ENCODE assay signal across 17 cellular contexts in the genomic region with DNA sequence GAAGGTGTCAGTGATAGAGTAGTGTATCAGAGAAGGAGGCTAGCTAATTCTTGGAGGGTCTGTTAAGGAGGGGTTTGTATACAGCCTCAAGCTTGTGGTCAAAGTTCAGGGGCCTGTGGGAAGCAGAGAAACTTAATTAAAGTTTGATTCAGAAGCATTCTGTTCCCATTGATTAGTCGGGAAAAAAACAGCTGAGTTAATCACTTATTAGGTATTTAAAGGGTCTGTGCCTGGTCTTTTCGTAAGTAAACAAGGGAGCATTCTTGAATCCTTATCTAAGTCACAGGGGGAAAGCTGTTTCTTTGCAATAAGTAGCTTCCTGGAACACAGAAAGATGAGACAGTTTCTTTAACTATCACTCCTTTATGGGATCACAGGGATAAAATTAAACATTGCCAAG.
DNase-seq lines count a peak whose midpoint lies in the region; ATAC-seq and TF ChIP-seq lines count a peak whose summit lies in the region.
"Had no signal": no experiment of that assay in that cellular context is flagged by ENCODE, and none has a peak within 500 bp of the region (broad histone marks: within the 10 kb centered on the region; RNA-seq: fewer than 3 reads in every experiment).

No MANE protein-coding gene starts in this region.

- intact Hi-C loops in A673 (cut with micrococcal nuclease; ENCODE audit: unreplicated experiment), result loop anchor here (10.0 kb wide), 1 partner anchor 154 kb away; no protein-coding TSS in a partner anchor

- H3K27ac Mint-ChIP-seq in endodermal cell (peak overlapping the region; percentile 84), neural crest cell (ENCODE audit: unreplicated experiment) (peak overlapping the region; percentile 63)
- H3K27ac Mint-ChIP-seq: CD4-positive, alpha-beta T cell had no signal

- H3K4me3 ChIP-seq in A673 (ENCODE audit: low read depth, low read length, poor library complexity, severe bottlenecking), result no peak overlapping the region
- peak overlapping the region; percentile 57 for H3K4me3 ChIP-seq in endodermal cell (ENCODE audit: low read length)

- H3K36me3 Mint-ChIP-seq in endodermal cell (ENCODE audit: low read depth), result peaks cover 6% of the 10 kb centered on the region
- no peaks in the 10 kb centered on the region for H3K36me3 Mint-ChIP-seq in neural crest cell (ENCODE audit: low read depth)

- H3K9me3 ChIP-seq in A673 (ENCODE audit: low read depth, low read length, poor library complexity, severe bottlenecking), result no peaks in the 10 kb centered on the region
- H3K9me3 ChIP-seq in endodermal cell (ENCODE audit: control insufficient read depth, low read length), result peaks cover 11% of the 10 kb centered on the region
- H3K9me3 ChIP-seq: BE2C had no signal

- BruUV-seq in A673 (replicated peaks; lab: Mats Ljungman, UMichigan), result no TSS peak

- CTCF ChIA-PET in A673 (lab: Charles Lee), result interaction anchor here (0.5 kb wide), 1 partner anchor 320 kb away, joined by 4 read pairs; no protein-coding TSS in a partner anchor

- peak overlapping the region; percentile 47 for H3K9ac ChIP-seq in endodermal cell (ENCODE audit: extremely low read depth, low read length, poor library complexity, severe bottlenecking)

- H3K4me3 Mint-ChIP-seq in endodermal cell (peak overlapping the region; percentile 15), neural crest cell (no peak overlapping the region)
- H3K4me3 Mint-ChIP-seq: CD4-positive, alpha-beta T cell had no signal

- DNase-seq in A673 (ENCODE audit: low spot score), result peak; percentile 4
- DNase-seq in NCI-H82 (lab: John Stamatoyannopoulos, UW), result peak; percentile 6
- DNase-seq in endodermal cell, result no peak
- DNase-seq in neural crest cell (ENCODE audit: low read depth, low spot score), result no peak
- no peak for DNase-seq in left lobe of liver (ENCODE audit: low spot score)
- no peak for DNase-seq in KG1 (lab: John Stamatoyannopoulos, UW)
- DNase-seq: BE2C; CD4-positive, alpha-beta T cell; DMS79 treated with DMSO at 0.1 percent for 48 hours; MV-4-11; NCI-H1417; NCI-H1930; NCI-H526 treated with DMSO at 0.1 percent for 48 hours had no signal

- H3K27me3 Mint-ChIP-seq in endodermal cell (ENCODE audit: insufficient read depth) (no peaks in the 10 kb centered on the region), neural crest cell (ENCODE audit: low read depth) (no peaks in the 10 kb centered on the region)
- H3K27me3 Mint-ChIP-seq: CD4-positive, alpha-beta T cell had no signal

- POLR2A ChIA-PET in A673 (lab: Charles Lee; ENCODE audit: low non-redundant PET), result no interaction called here

- ATAC-seq in GM21526 (IDR thresholded peaks at IDR 0.05; ENCODE audit: low FRiP score, unreplicated experiment) (no peak), left lobe of liver (no peak), HG02678 (IDR thresholded peaks at IDR 0.05; ENCODE audit: unreplicated experiment) (no peak)
- ATAC-seq: Panc1 had no signal

- H3K27ac ChIP-seq in A673 (ENCODE audit: low read depth, low read length, poor library complexity, severe bottlenecking) (no peak overlapping the region), endodermal cell (ENCODE audit: low read depth, low read length) (peak overlapping the region; percentile 20)
- H3K27ac ChIP-seq: 22Rv1 had no signal

- TF ChIP-seq CTCF in A673 (conservative IDR thresholded peaks at IDR 0.05; ENCODE audit: low read depth, low read length) (no peak), endodermal cell (conservative IDR thresholded peaks at IDR 0.05) (no peak), neural crest cell (conservative IDR thresholded peaks at IDR 0.05) (no peak)

- H3K4me1 Mint-ChIP-seq in endodermal cell, result peaks cover 35% of the 10 kb centered on the region
- H3K4me1 Mint-ChIP-seq in neural crest cell, result peaks cover 20% of the 10 kb centered on the region

- H3K4me1 ChIP-seq in A673 (ENCODE audit: insufficient read depth, low read length, poor library complexity, severe bottlenecking) (peaks cover 21% of the 10 kb centered on the region), endodermal cell (ENCODE audit: control insufficient read depth, insufficient read depth, low read length) (peaks cover 20% of the 10 kb centered on the region)

- no peaks in the 10 kb centered on the region for H3K36me3 ChIP-seq in A673 (ENCODE audit: insufficient read depth, low read length, poor library complexity, severe bottlenecking)
- no peaks in the 10 kb centered on the region for H3K36me3 ChIP-seq in endodermal cell (ENCODE audit: control insufficient read depth, insufficient read depth, low read length)
- H3K36me3 ChIP-seq: BE2C had no signal

- H3K27me3 ChIP-seq in A673 (replicated peaks; ENCODE audit: insufficient read depth, low read depth, low read length, poor library complexity) (no peaks in the 10 kb centered on the region), endodermal cell (ENCODE audit: control insufficient read depth, insufficient read depth, low read length, poor library complexity, severe bottlenecking) (no peaks in the 10 kb centered on the region)
- H3K27me3 ChIP-seq: BE2C had no signal

- 12 to 33% methylated on average over 2 of the region's 2 CpGs for WGBS in endodermal cell (ENCODE audit: insufficient coverage in 1 of 2, insufficient read length in 1 of 2), 2 experiments

- H3K9me3 Mint-ChIP-seq in endodermal cell, result peaks cover 8% of the 10 kb centered on the region
- no peaks in the 10 kb centered on the region for H3K9me3 Mint-ChIP-seq in neural crest cell

Comparison
In these comparisons a context has a peak if more than half of its experiments do, and no peak if none do; other contexts are left out.
1. DNase-seq: peak in A673 (single experiment) and NCI-H82 (single experiment); none in endodermal cell (single experiment), neural crest cell (single experiment), left lobe of liver (single experiment) and KG1 (single experiment).